Comparison of ENCODE assay signal across 1 cellular context in the genomic region with DNA sequence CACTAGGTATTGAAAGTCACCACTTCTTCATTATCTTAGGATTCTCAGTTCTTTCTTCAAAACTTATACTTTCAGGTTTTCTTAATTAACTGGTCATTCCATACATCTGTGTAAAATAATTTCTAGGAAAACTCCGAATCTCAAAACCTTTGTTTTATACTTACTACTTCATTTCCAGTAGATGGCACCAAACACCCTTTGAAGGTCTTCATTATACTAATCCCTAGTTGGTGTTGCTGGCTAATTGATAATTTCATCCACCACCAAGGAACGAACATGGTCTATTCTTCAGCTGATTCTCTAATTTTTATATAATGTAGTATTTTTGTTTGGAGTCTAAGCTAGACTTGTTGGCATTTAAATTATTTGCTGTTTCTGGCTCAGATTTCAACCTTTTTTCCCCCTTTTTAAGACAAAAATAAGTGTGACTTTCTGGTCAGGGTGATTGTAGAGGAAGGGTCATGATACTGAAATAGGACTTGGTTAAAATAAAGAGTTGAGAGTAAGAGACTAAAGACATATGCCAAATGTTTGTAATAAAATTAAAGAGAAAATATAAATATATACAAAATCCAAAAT.
TF ChIP-seq lines count a peak whose summit lies in the region.

No MANE protein-coding gene starts in this region.

TF ChIP-seq in GM23338, 12 proteins besides CTCF, POLR2A, EP300 and RAD21 (continued from another document):
- TF ChIP-seq, protein P1, sequence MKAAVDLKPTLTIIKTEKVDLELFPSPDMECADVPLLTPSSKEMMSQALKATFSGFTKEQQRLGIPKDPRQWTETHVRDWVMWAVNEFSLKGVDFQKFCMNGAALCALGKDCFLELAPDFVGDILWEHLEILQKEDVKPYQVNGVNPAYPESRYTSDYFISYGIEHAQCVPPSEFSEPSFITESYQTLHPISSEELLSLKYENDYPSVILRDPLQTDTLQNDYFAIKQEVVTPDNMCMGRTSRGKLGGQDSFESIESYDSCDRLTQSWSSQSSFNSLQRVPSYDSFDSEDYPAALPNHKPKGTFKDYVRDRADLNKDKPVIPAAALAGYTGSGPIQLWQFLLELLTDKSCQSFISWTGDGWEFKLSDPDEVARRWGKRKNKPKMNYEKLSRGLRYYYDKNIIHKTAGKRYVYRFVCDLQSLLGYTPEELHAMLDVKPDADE (IDR thresholded peaks at IDR 0.05) = no peak
- TF ChIP-seq EZH2 (IDR thresholded peaks at IDR 0.05; ENCODE audit: low read depth, unreplicated experiment) (no peak), ZNF114 (CRISPR knock-in tag; IDR thresholded peaks at IDR 0.05) (no peak), EZH2phosphoT487 (IDR thresholded peaks at IDR 0.05; ENCODE audit: unreplicated experiment) (no peak)
- TF ChIP-seq, protein P2, sequence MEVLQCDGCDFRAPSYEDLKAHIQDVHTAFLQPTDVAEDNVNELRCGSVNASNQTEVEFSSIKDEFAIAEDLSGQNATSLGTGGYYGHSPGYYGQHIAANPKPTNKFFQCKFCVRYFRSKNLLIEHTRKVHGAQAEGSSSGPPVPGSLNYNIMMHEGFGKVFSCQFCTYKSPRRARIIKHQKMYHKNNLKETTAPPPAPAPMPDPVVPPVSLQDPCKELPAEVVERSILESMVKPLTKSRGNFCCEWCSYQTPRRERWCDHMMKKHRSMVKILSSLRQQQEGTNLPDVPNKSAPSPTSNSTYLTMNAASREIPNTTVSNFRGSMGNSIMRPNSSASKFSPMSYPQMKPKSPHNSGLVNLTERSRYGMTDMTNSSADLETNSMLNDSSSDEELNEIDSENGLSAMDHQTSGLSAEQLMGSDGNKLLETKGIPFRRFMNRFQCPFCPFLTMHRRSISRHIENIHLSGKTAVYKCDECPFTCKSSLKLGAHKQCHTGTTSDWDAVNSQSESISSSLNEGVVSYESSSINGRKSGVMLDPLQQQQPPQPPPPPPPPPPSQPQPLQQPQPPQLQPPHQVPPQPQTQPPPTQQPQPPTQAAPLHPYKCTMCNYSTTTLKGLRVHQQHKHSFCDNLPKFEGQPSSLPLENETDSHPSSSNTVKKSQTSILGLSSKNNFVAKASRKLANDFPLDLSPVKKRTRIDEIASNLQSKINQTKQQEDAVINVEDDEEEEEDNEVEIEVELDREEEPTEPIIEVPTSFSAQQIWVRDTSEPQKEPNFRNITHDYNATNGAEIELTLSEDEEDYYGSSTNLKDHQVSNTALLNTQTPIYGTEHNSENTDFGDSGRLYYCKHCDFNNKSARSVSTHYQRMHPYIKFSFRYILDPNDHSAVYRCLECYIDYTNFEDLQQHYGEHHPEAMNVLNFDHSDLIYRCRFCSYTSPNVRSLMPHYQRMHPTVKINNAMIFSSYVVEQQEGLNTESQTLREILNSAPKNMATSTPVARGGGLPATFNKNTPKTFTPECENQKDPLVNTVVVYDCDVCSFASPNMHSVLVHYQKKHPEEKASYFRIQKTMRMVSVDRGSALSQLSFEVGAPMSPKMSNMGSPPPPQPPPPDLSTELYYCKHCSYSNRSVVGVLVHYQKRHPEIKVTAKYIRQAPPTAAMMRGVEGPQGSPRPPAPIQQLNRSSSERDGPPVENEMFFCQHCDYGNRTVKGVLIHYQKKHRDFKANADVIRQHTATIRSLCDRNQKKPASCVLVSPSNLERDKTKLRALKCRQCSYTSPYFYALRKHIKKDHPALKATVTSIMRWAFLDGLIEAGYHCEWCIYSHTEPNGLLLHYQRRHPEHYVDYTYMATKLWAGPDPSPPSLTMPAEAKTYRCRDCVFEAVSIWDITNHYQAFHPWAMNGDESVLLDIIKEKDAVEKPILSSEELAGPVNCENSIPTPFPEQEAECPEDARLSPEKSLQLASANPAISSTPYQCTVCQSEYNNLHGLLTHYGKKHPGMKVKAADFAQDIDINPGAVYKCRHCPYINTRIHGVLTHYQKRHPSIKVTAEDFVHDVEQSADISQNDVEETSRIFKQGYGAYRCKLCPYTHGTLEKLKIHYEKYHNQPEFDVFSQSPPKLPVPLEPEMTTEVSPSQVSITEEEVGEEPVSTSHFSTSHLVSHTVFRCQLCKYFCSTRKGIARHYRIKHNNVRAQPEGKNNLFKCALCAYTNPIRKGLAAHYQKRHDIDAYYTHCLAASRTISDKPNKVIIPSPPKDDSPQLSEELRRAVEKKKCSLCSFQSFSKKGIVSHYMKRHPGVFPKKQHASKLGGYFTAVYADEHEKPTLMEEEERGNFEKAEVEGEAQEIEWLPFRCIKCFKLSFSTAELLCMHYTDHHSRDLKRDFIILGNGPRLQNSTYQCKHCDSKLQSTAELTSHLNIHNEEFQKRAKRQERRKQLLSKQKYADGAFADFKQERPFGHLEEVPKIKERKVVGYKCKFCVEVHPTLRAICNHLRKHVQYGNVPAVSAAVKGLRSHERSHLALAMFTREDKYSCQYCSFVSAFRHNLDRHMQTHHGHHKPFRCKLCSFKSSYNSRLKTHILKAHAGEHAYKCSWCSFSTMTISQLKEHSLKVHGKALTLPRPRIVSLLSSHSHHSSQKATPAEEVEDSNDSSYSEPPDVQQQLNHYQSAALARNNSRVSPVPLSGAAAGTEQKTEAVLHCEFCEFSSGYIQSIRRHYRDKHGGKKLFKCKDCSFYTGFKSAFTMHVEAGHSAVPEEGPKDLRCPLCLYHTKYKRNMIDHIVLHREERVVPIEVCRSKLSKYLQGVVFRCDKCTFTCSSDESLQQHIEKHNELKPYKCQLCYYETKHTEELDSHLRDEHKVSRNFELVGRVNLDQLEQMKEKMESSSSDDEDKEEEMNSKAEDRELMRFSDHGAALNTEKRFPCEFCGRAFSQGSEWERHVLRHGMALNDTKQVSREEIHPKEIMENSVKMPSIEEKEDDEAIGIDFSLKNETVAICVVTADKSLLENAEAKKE (CRISPR knock-in tag; IDR thresholded peaks at IDR 0.05) = no peak
